ENCODE assay signal across 21 cellular contexts in genomic region chr14:32043624-32044023, GRCh38. TPM values are rescaled to one million over a fixed set of nuclear protein-coding genes. Genes with fewer than 3 reads are reported as not detected.
DNase-seq lines count a peak whose midpoint lies in the region; ATAC-seq, FAIRE-seq and TF ChIP-seq lines count a peak whose summit lies in the region.
"Had no signal": no experiment of that assay in that cellular context is flagged by ENCODE, and none has a peak within 500 bp of the region (broad histone marks: within the 10 kb centered on the region; RNA-seq: fewer than 3 reads in every experiment).

No MANE protein-coding gene starts in this region.

- no peaks in the 10 kb centered on the region for H3K79me2 ChIP-seq in trophoblast cell (ENCODE audit: control insufficient read depth, insufficient read depth, low read length, poor library complexity)

- FAIRE-seq in islet of Langerhans (lab: Jason Lieb, UNC): peak; percentile 36

- H3K4me1 ChIP-seq in right atrium auricular region (peaks cover 0 to 10% of the 10 kb centered on the region in 2 donors), trophoblast cell (ENCODE audit: control insufficient read depth in 1 of 2, insufficient read depth in 2 of 2, low read length in 2 of 2) (no peaks in the 10 kb centered on the region)
- H3K4me1 ChIP-seq: esophagus squamous epithelium, foreskin keratinocyte had no signal

- no peak for TF ChIP-seq CTCF in right atrium auricular region (IDR thresholded peaks at IDR 0.05)

- no peak overlapping the region for H3K4me2 ChIP-seq in trophoblast cell (ENCODE audit: low read length)

- no peak overlapping the region for H2BK12ac ChIP-seq in trophoblast cell (ENCODE audit: low read length)

- H4K8ac ChIP-seq in trophoblast cell (ENCODE audit: low read depth, low read length): no peak overlapping the region

- DNase-seq in Right ventricle myocardium inferior (ENCODE audit: missing footprints) (no peak), right atrium auricular region (ENCODE audit: low spot score) (no peak), HT-29 (ENCODE audit: low spot score) (peak; percentile 5), pons (ENCODE audit: low spot score) (peak; percentile 65), trophoblast cell (no peak), OCI-M2 (lab: John Stamatoyannopoulos, UW; ENCODE audit: unreplicated experiment) (no peak)
- no peak for DNase-seq in NK-92 treated with Interleukin-12 subunit alpha and Interleukin-12 subunit beta, amount 100 ng/mL, for 24 hours (lab: John Stamatoyannopoulos, UW)
- DNase-seq: ACHN; activated CD4-positive, alpha-beta T cell treated with anti-CD3 and anti-CD28 coated beads, Interleukin-2, amount 50 U/mL, for 4 hours; activated CD4-positive, CD25-positive, alpha-beta regulatory T cell; activated naive CD4-positive, alpha-beta T cell treated with anti-CD3 and anti-CD28 coated beads for 36 hours; esophagus squamous epithelium; foreskin keratinocyte; Kasumi-1; kidney glomerular epithelial cell; NCI-H446 treated with DMSO at 0.1 percent for 48 hours; NCI-H82; stimulated activated CD4-positive, alpha-beta T cell treated with anti-CD3 and anti-CD28 coated beads, Interleukin-4, amount 100 ng/mL, for 24 hours had no signal

- no peak overlapping the region for H4K91ac ChIP-seq in trophoblast cell (ENCODE audit: low read depth, low read length)

- no peak overlapping the region for H3K14ac ChIP-seq in trophoblast cell (ENCODE audit: low read length)

- no peak overlapping the region for H2BK120ac ChIP-seq in trophoblast cell (ENCODE audit: insufficient read depth, low read length, poor library complexity)

- WGBS in trophoblast cell (ENCODE audit: extremely low coverage, insufficient coverage, insufficient read length): no CpG with 5 or more reads among the region's 4 CpGs

- H3K4me3 ChIP-seq in right atrium auricular region (no peak overlapping the region), trophoblast cell (ENCODE audit: low read depth, low read length) (no peak overlapping the region)
- H3K4me3 ChIP-seq: esophagus squamous epithelium, tibial nerve had no signal

- no peak overlapping the region for H2AFZ ChIP-seq in trophoblast cell (ENCODE audit: insufficient read depth, low read length, poor library complexity)

- H3K36me3 ChIP-seq in right atrium auricular region (no peaks in the 10 kb centered on the region), trophoblast cell (ENCODE audit: control insufficient read depth in 1 of 2, insufficient read depth in 2 of 2, low read length in 2 of 2) (no peaks in the 10 kb centered on the region)
- H3K36me3 ChIP-seq: esophagus squamous epithelium, tibial nerve had no signal

- H3K9me3 ChIP-seq in right atrium auricular region (no peaks in the 10 kb centered on the region), trophoblast cell (ENCODE audit: insufficient read depth, low read depth, low read length) (no peaks in the 10 kb centered on the region)
- H3K9me3 ChIP-seq: esophagus squamous epithelium, tibial nerve had no signal

- H3K18ac ChIP-seq in trophoblast cell (ENCODE audit: low read length): no peak overlapping the region

- intact Hi-C loops in Right ventricle myocardium inferior (cut with DNase I): no loop called here

- no peak overlapping the region for H3K9ac ChIP-seq in trophoblast cell (ENCODE audit: low read length)

- no peak overlapping the region for H2AK5ac ChIP-seq in trophoblast cell (ENCODE audit: low read length)

- peak overlapping the region in 1 of 2 donors; percentile 2 for H3K27ac ChIP-seq in right atrium auricular region
- H3K27ac ChIP-seq in trophoblast cell (ENCODE audit: low read depth, low read length): no peak overlapping the region
- H3K27ac ChIP-seq: esophagus squamous epithelium, foreskin keratinocyte had no signal

- H3K4ac ChIP-seq in trophoblast cell (ENCODE audit: low read depth, low read length): no peak overlapping the region

- no peak overlapping the region for H2BK5ac ChIP-seq in trophoblast cell (ENCODE audit: low read depth, low read length, poor library complexity)

- H4K12ac ChIP-seq in trophoblast cell (ENCODE audit: low read depth, low read length): no peak overlapping the region

- H3K27me3 ChIP-seq in right atrium auricular region (no peaks in the 10 kb centered on the region), trophoblast cell (ENCODE audit: insufficient read depth, low read length) (no peaks in the 10 kb centered on the region)
- H3K27me3 ChIP-seq: esophagus squamous epithelium, foreskin keratinocyte, tibial nerve had no signal

- no peak overlapping the region for H3K23ac ChIP-seq in trophoblast cell (ENCODE audit: low read length)

- ATAC-seq in Right ventricle myocardium inferior: peak; percentile 60
- ATAC-seq: foreskin keratinocyte, SK-N-SH treated with all-trans-retinoic acid at 6 μM for 48 hours had no signal

- no peaks in the 10 kb centered on the region for H3K79me1 ChIP-seq in trophoblast cell (ENCODE audit: low read length)

RNA-seq across cellular contexts. Expression of gene ARHGAP5, which starts 33.5 kb away (rescaled TPM):
- total RNA-seq in Right ventricle myocardium inferior (210 TPM), right atrium auricular region (100 to 1,000 TPM; 145 to 160 TPM)
- total RNA-seq in HT-29 (2014; rRNA removed; shearing (Covaris generic)): 30.3 and 31.0 TPM in 2 replicates
- 40.8 and 43.6 TPM in 2 replicates for polyA plus RNA-seq in trophoblast cell (2013)

Comparison
In these comparisons a context has a peak if more than half of its experiments do, and no peak if none do; other contexts are left out.
1. DNase-seq: peak in HT-29 (single experiment) and pons (single experiment); none in Right ventricle myocardium inferior (single experiment), right atrium auricular region (single experiment), trophoblast cell (0 of 2), NK-92 treated with Interleukin-12 subunit alpha and Interleukin-12 subunit beta, amount 100 ng/mL, for 24 hours (single experiment) and OCI-M2 (single experiment).